ENCODE assay signal across 19 cellular contexts in the genomic region with DNA sequence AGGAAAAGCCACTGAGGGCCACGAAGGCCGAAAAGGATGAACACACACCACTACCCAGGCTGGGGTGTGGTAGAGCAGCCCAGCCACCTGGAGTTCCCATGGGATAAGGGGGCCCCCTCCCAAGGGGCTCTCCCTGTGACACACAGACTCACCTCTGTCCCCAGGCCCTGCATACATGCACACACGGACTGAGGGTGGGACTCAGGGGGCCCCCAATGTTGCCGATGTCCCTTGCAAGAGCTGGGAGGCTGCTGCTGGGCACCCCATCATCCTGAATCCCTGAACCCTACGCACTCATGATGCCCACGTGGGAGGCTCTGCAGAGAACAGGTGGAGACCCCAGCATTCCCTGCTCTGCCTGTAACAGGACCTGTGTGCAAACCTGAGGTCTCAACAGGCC. TPM values are rescaled to one million over a fixed set of nuclear protein-coding genes. Genes with fewer than 3 reads are reported as not detected.
A peak's percentile ranks its signal among the peaks of the same experiment; 100 is the strongest.
DNase-seq lines count a peak whose midpoint lies in the region; ATAC-seq and TF ChIP-seq lines count a peak whose summit lies in the region.
"Had no signal": no experiment of that assay in that cellular context is flagged by ENCODE, and none has a peak within 500 bp of the region (broad histone marks: within the 10 kb centered on the region; RNA-seq: fewer than 3 reads in every experiment).

No MANE protein-coding gene starts in this region.

- H3K4me1 Mint-ChIP-seq in Caco-2 (ENCODE audit: low read depth, unreplicated experiment) (peaks cover 7% of the 10 kb centered on the region), nephron progenitor cell (peaks cover 48% of the 10 kb centered on the region)

- intact Hi-C loops in Caco-2 (cut with micrococcal nuclease; ENCODE audit: unreplicated experiment) (no loop called here), spleen (cut with DNase I; ENCODE audit: low total_unique reads) (no loop called here)

- peak in 1 of 2 experiments; percentile 33 for DNase-seq in Caco-2
- DNase-seq in coronary artery (ENCODE audit: low spot score) = peak; percentile 49
- no peak for DNase-seq in nephron progenitor cell
- peak; percentile 35 for DNase-seq in spleen
- DNase-seq in HUDEP-2 (lab: John Stamatoyannopoulos, UW; ENCODE audit: unreplicated experiment in 76 of 76) = no peak
- no peak for DNase-seq in H7
- DNase-seq: HCEC 1CT; MM.1S; NCI-H2029; NCI-H446 treated with DMSO at 0.1 percent for 48 hours; NCI-H526; NCI-H82; NK-92 treated with Interleukin-12 subunit alpha and Interleukin-12 subunit beta, amount 100 ng/mL, for 24 hours; PC-3; SHP77 had no signal

- POLR2A ChIA-PET in Caco-2 (lab: Charles Lee) = no interaction called here

- BruUV-seq in Caco-2 (replicated peaks; lab: Mats Ljungman, UMichigan) = no TSS peak

- H3K27me3 Mint-ChIP-seq in Caco-2 (ENCODE audit: insufficient read depth, unreplicated experiment) (no peaks in the 10 kb centered on the region), nephron progenitor cell (ENCODE audit: low read depth, poor library complexity) (peaks cover 9% of the 10 kb centered on the region)

- WGBS in spleen, 5 donors = 64 to 81% (median 77%) methylated on average over 1 to 6 of the region's 6 CpGs

- no peaks in the 10 kb centered on the region for H3K9me3 Mint-ChIP-seq in Caco-2 (ENCODE audit: unreplicated experiment)
- peaks cover 3% of the 10 kb centered on the region for H3K9me3 Mint-ChIP-seq in nephron progenitor cell
- H3K9me3 Mint-ChIP-seq: GM23338, IgD-negative memory B cell had no signal

- TF ChIP-seq CTCF in Caco-2 (IDR thresholded peaks at IDR 0.05; ENCODE audit: insufficient read depth in 1 of 2, low read depth in 1 of 2, low read length in 1 of 2, severe bottlenecking in 1 of 2, unreplicated experiment in 1 of 2) = no peak
- TF ChIP-seq CTCF in coronary artery (IDR thresholded peaks at IDR 0.05) = no peak
- TF ChIP-seq CTCF in nephron progenitor cell (IDR thresholded peaks at IDR 0.05) = no peak
- TF ChIP-seq CTCF in spleen (IDR thresholded peaks at IDR 0.05 in 8 of 11, conservative IDR thresholded peaks at IDR 0.05 in 3 of 11) = no peak

- CTCF ChIA-PET in Caco-2 (lab: Charles Lee) = interaction anchor here (0.5 kb wide), 1 partner anchor 745 kb away, joined by 3 read pairs; no protein-coding TSS in a partner anchor

- H3K4me3 Mint-ChIP-seq in Caco-2 (ENCODE audit: unreplicated experiment) = no peak overlapping the region
- H3K4me3 Mint-ChIP-seq in nephron progenitor cell = no peak overlapping the region
- H3K4me3 Mint-ChIP-seq: GM23338, IgD-negative memory B cell had no signal

- peak overlapping the region; percentile 24 for H3K27ac Mint-ChIP-seq in Caco-2 (ENCODE audit: unreplicated experiment)
- H3K27ac Mint-ChIP-seq in nephron progenitor cell = peak overlapping the region; percentile 51
- H3K27ac Mint-ChIP-seq: GM23338, IgD-negative memory B cell had no signal

- no peak for ATAC-seq in GM21447 (IDR thresholded peaks at IDR 0.05; ENCODE audit: unreplicated experiment)
- ATAC-seq: GM23338, PC-3 had no signal

- H3K36me3 Mint-ChIP-seq in Caco-2 (ENCODE audit: insufficient read depth, unreplicated experiment) (peaks cover 89% of the 10 kb centered on the region), nephron progenitor cell (ENCODE audit: low read depth) (no peaks in the 10 kb centered on the region)
- H3K36me3 Mint-ChIP-seq: IgD-negative memory B cell had no signal

- H3K4me1 ChIP-seq in Caco-2 (no peaks in the 10 kb centered on the region; the same call in 1 of the 2 replicates), spleen (peaks cover 0 to 11% (median 3%) of the 10 kb centered on the region in 6 donors)

- no peaks in the 10 kb centered on the region for H3K27me3 ChIP-seq in Caco-2 (replicated peaks; ENCODE audit: control insufficient read depth, insufficient read depth, low read length)
- peaks cover 0 to 82% (median 0%) of the 10 kb centered on the region in 7 donors for H3K27me3 ChIP-seq in spleen (replicated peaks in 1 of 7)
- no peaks in the 10 kb centered on the region for H3K27me3 ChIP-seq in H7 (ENCODE audit: control insufficient read depth, insufficient read depth, low read length)

- TF ChIP-seq POLR2A in spleen (IDR thresholded peaks at IDR 0.05) = no peak

- H3K36me3 ChIP-seq in Caco-2 (ENCODE audit: control insufficient read depth, insufficient read depth, low read length) = peaks cover 8% of the 10 kb centered on the region
- H3K36me3 ChIP-seq in spleen = no peaks in the 10 kb centered on the region
- H3K36me3 ChIP-seq in H7 (replicated peaks; ENCODE audit: control insufficient read depth, insufficient read depth, low read length) = peaks cover 5% of the 10 kb centered on the region

- no peaks in the 10 kb centered on the region for H3K9me3 ChIP-seq in Caco-2
- H3K9me3 ChIP-seq in spleen = no peaks in the 10 kb centered on the region

- no peak overlapping the region for H3K27ac ChIP-seq in coronary artery
- no peak overlapping the region for H3K27ac ChIP-seq in spleen
- H3K27ac ChIP-seq: KMS-11 had no signal

- no peak overlapping the region for H3K4me3 ChIP-seq in Caco-2 (ENCODE audit: low read depth, low read length)
- H3K4me3 ChIP-seq in coronary artery = no peak overlapping the region
- H3K4me3 ChIP-seq in spleen = no peak overlapping the region
- H3K4me3 ChIP-seq in H7 (ENCODE audit: insufficient read depth, low read depth, low read length) = no peak overlapping the region
- H3K4me3 ChIP-seq: GM23338 had no signal

RNA-seq across cellular contexts. Expression of gene SHANK2, which starts 14.5 kb away (rescaled TPM):
- total RNA-seq in Caco-2 (2022) (175 and 177 TPM in 2 replicates), spleen (10 to 100 TPM in 5 of 7 donors, 1 to 10 TPM in 2; 5.7 to 23.8 (median 12.1) TPM)
- 1 to 10 TPM in 1 of 3 donors, under 1 TPM in 2; 0.30 to 1.4 (median 0.61) TPM for polyA plus RNA-seq in spleen
- 9.7 and 14.8 TPM in 2 replicates for total RNA-seq in H7 (2014; rRNA removed; shearing (Covaris generic))
- polyA plus RNA-seq: IgD-negative memory B cell had no signal

Comparison
In these comparisons a context has a peak if more than half of its experiments do, and no peak if none do; other contexts are left out.
1. DNase-seq: peak in coronary artery (single experiment) and spleen (single experiment); none in nephron progenitor cell (single experiment), HUDEP-2 (0 of 76) and H7 (single experiment).